In the genomic region with DNA sequence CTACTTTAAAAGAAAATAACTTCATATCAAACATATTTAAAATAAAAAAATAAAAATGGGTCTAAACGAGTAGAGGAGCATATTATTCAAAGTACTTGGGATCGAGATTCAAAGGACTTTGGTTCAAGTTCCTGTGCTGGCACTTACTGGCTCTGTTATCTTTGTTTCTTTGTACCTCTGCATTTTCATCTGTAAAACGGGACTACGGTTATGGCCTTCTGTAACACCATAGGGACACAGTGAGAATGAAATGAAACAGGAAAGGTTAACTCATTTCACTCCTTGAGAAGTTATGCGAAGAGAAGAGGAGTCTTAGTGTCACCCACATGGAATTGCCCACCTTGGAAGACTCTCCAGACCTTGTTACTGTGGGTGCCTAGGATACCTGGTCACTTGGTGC, we compare ENCODE assay signal across 39 cellular contexts.
"Had no signal": no experiment of that assay in that cellular context is flagged by ENCODE, and none has a peak within 500 bp of the region (broad histone marks: within the 10 kb centered on the region; RNA-seq: fewer than 3 reads in every experiment).

No MANE protein-coding gene starts in this region.

- ATAC-seq: activated naive CD4-positive, alpha-beta T cell treated with anti-CD3 and anti-CD28 coated beads, Interleukin-2, amount 50 U/mL, for 72 hours; activated naive CD8-positive, alpha-beta T cell treated with anti-CD3 and anti-CD28 coated beads, Interleukin-2, amount 50 U/mL, for 24 hours; activated T-cell treated with anti-CD3 and anti-CD28 coated beads, Interleukin-2, amount 50 U/mL, for 4 hours; activated T-cell treated with anti-CD3 and anti-CD28 coated beads, Interleukin-2, amount 50 U/mL, for 72 hours; activated T-helper 17 cell treated with anti-CD3 and anti-CD28 coated beads, Interleukin-2, amount 50 U/mL, for 72 hours; body of pancreas had no signal

- H3K36me3 Mint-ChIP-seq: activated naive CD4-positive, alpha-beta T cell treated with anti-CD3 and anti-CD28 coated beads, Interleukin-2, amount 10 ng/mL, durations not matched to agents 7 days and 5 days; activated naive CD4-positive, alpha-beta T cell treated with anti-CD3 and anti-CD28 coated beads, Interleukin-2, amount 50 U/mL, for 24 hours; activated naive CD4-positive, alpha-beta T cell treated with anti-CD3 and anti-CD28 coated beads, Interleukin-2, amount 50 U/mL, for 72 hours; activated naive CD8-positive, alpha-beta T cell; activated naive CD8-positive, alpha-beta T cell treated with anti-CD3 and anti-CD28 coated beads for 36 hours; activated naive CD8-positive, alpha-beta T cell treated with anti-CD3 and anti-CD28 coated beads, Interleukin-2, amount 10 ng/mL, durations not matched to agents 7 days and 5 days; brain had no signal

- H3K36me3 ChIP-seq: adrenal gland, ascending aorta, brain microvascular endothelial cell, breast epithelium, cardiac muscle cell had no signal

- H3K4me3 Mint-ChIP-seq: activated naive CD4-positive, alpha-beta T cell treated with anti-CD3 and anti-CD28 coated beads for 36 hours; activated naive CD4-positive, alpha-beta T cell treated with anti-CD3 and anti-CD28 coated beads, Interleukin-2, amount 10 ng/mL, durations not matched to agents 7 days and 5 days; activated naive CD4-positive, alpha-beta T cell treated with anti-CD3 and anti-CD28 coated beads, Interleukin-2, amount 50 U/mL, for 24 hours; activated naive CD8-positive, alpha-beta T cell; activated naive CD8-positive, alpha-beta T cell treated with anti-CD3 and anti-CD28 coated beads for 36 hours; activated naive CD8-positive, alpha-beta T cell treated with anti-CD3 and anti-CD28 coated beads, Interleukin-2, amount 10 ng/mL, durations not matched to agents 7 days and 5 days; activated naive CD8-positive, alpha-beta T cell treated with anti-CD3 and anti-CD28 coated beads, Interleukin-2, amount 50 U/mL, for 24 hours; activated T-cell treated with anti-CD3 and anti-CD28 coated beads, Interleukin-2, amount 50 U/mL, for 24 hours; activated T-cell treated with anti-CD3 and anti-CD28 coated beads, Interleukin-2, amount 50 U/mL, for 4 hours; activated T-cell treated with anti-CD3 and anti-CD28 coated beads, Interleukin-2, amount 50 U/mL, for 72 hours; activated T-helper 1 cell treated with anti-CD3 and anti-CD28 coated beads, Interleukin-12 subunit alpha, Interleukin-12 subunit beta, Interleukin-2, Interleukin-4 antibody, amounts not matched to agents 30 ng/mL and 10 ng/mL and 1 ng/mL, durations not matched to agents 14 hours and 24 hours and 36 hours; activated T-helper 17 cell treated with anti-CD3 and anti-CD28 coated beads, Interleukin-2, amount 50 U/mL, for 72 hours; brain; central memory CD8-positive, alpha-beta T cell had no signal

- FAIRE-seq: astrocyte, bronchial epithelial cell had no signal

- H3K4me1 Mint-ChIP-seq: activated naive CD4-positive, alpha-beta T cell treated with anti-CD3 and anti-CD28 coated beads, Interleukin-2, amount 10 ng/mL, durations not matched to agents 7 days and 5 days; activated naive CD4-positive, alpha-beta T cell treated with anti-CD3 and anti-CD28 coated beads, Interleukin-2, amount 50 U/mL, for 24 hours; activated naive CD8-positive, alpha-beta T cell treated with anti-CD3 and anti-CD28 coated beads for 36 hours; activated naive CD8-positive, alpha-beta T cell treated with anti-CD3 and anti-CD28 coated beads, Interleukin-2, amount 10 ng/mL, durations not matched to agents 7 days and 5 days; activated naive CD8-positive, alpha-beta T cell treated with anti-CD3 and anti-CD28 coated beads, Interleukin-2, amount 50 U/mL, for 24 hours; activated T-helper 17 cell treated with anti-CD3 and anti-CD28 coated beads, Interleukin-2, amount 50 U/mL, for 72 hours; brain; central memory CD8-positive, alpha-beta T cell had no signal

- H3K9me3 ChIP-seq: adrenal gland, ascending aorta, body of pancreas, breast epithelium had no signal

- H3K4me3 ChIP-seq: adrenal gland, ascending aorta, body of pancreas, breast epithelium, cardiac muscle cell had no signal

- H3K9me3 Mint-ChIP-seq: activated naive CD4-positive, alpha-beta T cell treated with anti-CD3 and anti-CD28 coated beads for 36 hours; activated naive CD4-positive, alpha-beta T cell treated with anti-CD3 and anti-CD28 coated beads, Interleukin-2, amount 10 ng/mL, durations not matched to agents 7 days and 5 days; activated naive CD4-positive, alpha-beta T cell treated with anti-CD3 and anti-CD28 coated beads, Interleukin-2, amount 50 U/mL, for 24 hours; activated naive CD8-positive, alpha-beta T cell treated with anti-CD3 and anti-CD28 coated beads for 36 hours; activated T-cell treated with anti-CD3 and anti-CD28 coated beads, Interleukin-2, amount 50 U/mL, for 24 hours; activated T-cell treated with anti-CD3 and anti-CD28 coated beads, Interleukin-2, amount 50 U/mL, for 4 hours; activated T-helper 1 cell treated with anti-CD3 and anti-CD28 coated beads, Interleukin-12 subunit alpha, Interleukin-12 subunit beta, Interleukin-2, Interleukin-4 antibody, amounts not matched to agents 30 ng/mL and 10 ng/mL and 1 ng/mL, durations not matched to agents 14 hours and 24 hours and 36 hours; activated T-helper 17 cell treated with anti-CD3 and anti-CD28 coated beads, Interleukin-2, amount 50 U/mL, for 72 hours; activated T-helper 2 cell treated with anti-CD3 and anti-CD28 coated beads, Interferon-gamma antibody, Interleukin-2, Interleukin-4, amounts not matched to agents 10 μg/mL and 5 μg/mL and 100 μg/mL, durations not matched to agents 14 hours and 24 hours and 36 hours; central memory CD8-positive, alpha-beta T cell had no signal

- H3K27ac Mint-ChIP-seq: activated naive CD4-positive, alpha-beta T cell treated with anti-CD3 and anti-CD28 coated beads for 36 hours; activated naive CD4-positive, alpha-beta T cell treated with anti-CD3 and anti-CD28 coated beads, Interleukin-2, amount 10 ng/mL, durations not matched to agents 7 days and 5 days; activated naive CD4-positive, alpha-beta T cell treated with anti-CD3 and anti-CD28 coated beads, Interleukin-2, amount 50 U/mL, for 24 hours; activated naive CD4-positive, alpha-beta T cell treated with anti-CD3 and anti-CD28 coated beads, Interleukin-2, amount 50 U/mL, for 72 hours; activated naive CD8-positive, alpha-beta T cell; activated naive CD8-positive, alpha-beta T cell treated with anti-CD3 and anti-CD28 coated beads for 36 hours; activated naive CD8-positive, alpha-beta T cell treated with anti-CD3 and anti-CD28 coated beads, Interleukin-2, amount 10 ng/mL, durations not matched to agents 7 days and 5 days; activated naive CD8-positive, alpha-beta T cell treated with anti-CD3 and anti-CD28 coated beads, Interleukin-2, amount 50 U/mL, for 24 hours; activated T-cell treated with anti-CD3 and anti-CD28 coated beads, Interleukin-2, amount 50 U/mL, for 24 hours; activated T-cell treated with anti-CD3 and anti-CD28 coated beads, Interleukin-2, amount 50 U/mL, for 72 hours; activated T-helper 1 cell treated with anti-CD3 and anti-CD28 coated beads, Interleukin-12 subunit alpha, Interleukin-12 subunit beta, Interleukin-2, Interleukin-4 antibody, amounts not matched to agents 30 ng/mL and 10 ng/mL and 1 ng/mL, durations not matched to agents 14 hours and 24 hours and 36 hours; activated T-helper 17 cell treated with anti-CD3 and anti-CD28 coated beads, Interleukin-2, amount 50 U/mL, for 72 hours; activated T-helper 2 cell treated with anti-CD3 and anti-CD28 coated beads, Interferon-gamma antibody, Interleukin-2, Interleukin-4, amounts not matched to agents 10 μg/mL and 5 μg/mL and 100 μg/mL, durations not matched to agents 14 hours and 24 hours and 36 hours; brain had no signal

- H3K4me1 ChIP-seq: adrenal gland, ascending aorta, body of pancreas, breast epithelium had no signal

- H3K27ac ChIP-seq: adrenal gland, ascending aorta, body of pancreas, brain microvascular endothelial cell, breast epithelium, cardiac muscle cell had no signal

- DNase-seq: activated effector memory CD4-positive, alpha-beta T cell treated with anti-CD3 and anti-CD28 coated beads, Interleukin-2, amount 50 U/mL, for 16 hours; activated effector memory CD4-positive, alpha-beta T cell treated with Interleukin-2 at 50 U/mL for 16 hours; activated gamma-delta T cell; activated gamma-delta T cell treated with Interleukin-2 at 50 U/mL for 16 hours; activated naive CD4-positive, alpha-beta T cell; activated naive CD4-positive, alpha-beta T cell treated with anti-CD3 and anti-CD28 coated beads for 36 hours; activated naive CD4-positive, alpha-beta T cell treated with anti-CD3 and anti-CD28 coated beads, Interleukin-2, amount 10 ng/mL, durations not matched to agents 7 days and 5 days; activated naive CD4-positive, alpha-beta T cell treated with anti-CD3 and anti-CD28 coated beads, Interleukin-2, amount 50 U/mL, for 16 hours; activated naive CD8-positive, alpha-beta T cell treated with anti-CD3 and anti-CD28 coated beads for 36 hours; activated naive CD8-positive, alpha-beta T cell treated with anti-CD3 and anti-CD28 coated beads, Interleukin-2, amount 10 ng/mL, durations not matched to agents 7 days and 5 days; activated naive CD8-positive, alpha-beta T cell treated with anti-CD3 and anti-CD28 coated beads, Interleukin-2, amount 50 U/mL, for 24 hours; activated T-cell treated with anti-CD3 and anti-CD28 coated beads, Interleukin-2, amount 50 U/mL, for 1 hour; activated T-cell treated with anti-CD3 and anti-CD28 coated beads, Interleukin-2, amount 50 U/mL, for 24 hours; activated T-cell treated with anti-CD3 and anti-CD28 coated beads, Interleukin-2, amount 50 U/mL, for 4 hours; activated T-cell treated with anti-CD3 and anti-CD28 coated beads, Interleukin-2, amount 50 U/mL, for 48 hours; activated T-cell treated with anti-CD3 and anti-CD28 coated beads, Interleukin-2, amount 50 U/mL, for 72 hours; adrenal gland; amniotic stem cell; amygdala; anterior cingulate cortex; aorta; body of pancreas; brain microvascular endothelial cell; caudate nucleus; central memory CD4-positive, alpha-beta T cell; cerebellar nuclear complex had no signal

- H3K27me3 ChIP-seq: adrenal gland, ascending aorta, body of pancreas, brain microvascular endothelial cell, cardiac muscle cell had no signal
